Comparison of ENCODE assay signal across 7 cellular contexts in the genomic region with DNA sequence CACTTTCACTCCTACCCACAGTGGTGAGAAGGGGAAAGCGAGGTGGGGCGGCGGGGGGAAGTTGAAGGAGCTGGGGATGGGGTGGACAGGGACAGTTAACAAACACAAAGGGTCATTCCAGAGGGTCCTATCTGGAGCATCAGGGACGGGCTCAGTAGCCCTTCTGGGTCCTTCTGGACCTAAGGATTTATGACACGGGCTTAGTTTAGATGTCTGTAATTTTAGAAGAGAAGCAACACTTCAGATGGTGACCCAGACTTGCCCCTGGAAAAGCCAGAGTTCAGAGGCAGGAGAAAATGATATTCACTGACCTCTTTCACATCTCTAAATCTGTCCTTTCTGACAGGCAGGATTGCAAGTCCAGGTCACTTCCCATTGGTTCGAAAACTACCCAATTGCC.
"Had no signal": no experiment of that assay in that cellular context is flagged by ENCODE, and none has a peak within 500 bp of the region (broad histone marks: within the 10 kb centered on the region; RNA-seq: fewer than 3 reads in every experiment).

No MANE protein-coding gene starts in this region.

- H3K9me3 Mint-ChIP-seq: GM23338 had no signal

- DNase-seq: GM23248, GOT3, H7, H9, HCEC 1CT, HFFc6 had no signal

- H3K4me3 Mint-ChIP-seq: GM23338, H9, HFFc6 had no signal

- H3K27ac Mint-ChIP-seq: GM23338, HFFc6 had no signal
